25 cellular contexts compared by ENCODE assay signal in the genomic region with DNA sequence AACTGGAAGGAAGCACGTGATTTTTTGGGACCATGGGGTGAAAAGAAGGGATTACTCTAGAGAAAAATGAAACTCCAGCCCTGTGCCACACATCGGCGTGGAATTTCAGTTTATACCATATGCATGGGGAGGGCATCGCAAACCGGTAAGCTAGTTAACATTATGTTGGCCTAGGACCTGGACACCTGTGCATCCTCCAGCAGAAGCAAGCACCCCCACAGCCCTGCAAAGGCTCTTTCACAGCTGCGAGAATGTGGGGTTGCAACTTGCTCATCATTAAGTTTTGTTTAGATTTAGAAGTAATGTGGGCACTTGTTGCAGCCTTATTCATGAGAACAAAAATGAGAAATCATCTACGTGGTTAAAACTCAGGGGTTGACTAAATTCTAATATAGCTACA.
"Had no signal": no experiment of that assay in that cellular context is flagged by ENCODE, and none has a peak within 500 bp of the region (broad histone marks: within the 10 kb centered on the region; RNA-seq: fewer than 3 reads in every experiment).

No MANE protein-coding gene starts in this region.

- ATAC-seq: HepG2, T-cell had no signal

- H3K27me3 ChIP-seq: Peyer's patch, SJSA1 had no signal

- FAIRE-seq: HepG2 had no signal

- H2AFZ ChIP-seq: PC-9 had no signal

- H3K9me3 ChIP-seq: Peyer's patch, SJSA1 had no signal

- H3K27ac ChIP-seq: PC-9, Peyer's patch, SJSA1, SK-N-MC had no signal

- H3K4me2 ChIP-seq: PC-9 had no signal

- H3K36me3 ChIP-seq: Peyer's patch, SJSA1 had no signal

- DNase-seq: IMR-90, Kasumi-1, KG1, MV-4-11, NCI-H1092, NCI-H1105 treated with DMSO at 0.1 percent for 48 hours, NCI-H1417 treated with DMSO at 0.1 percent for 48 hours, NCI-H1694 treated with DMSO at 0.1 percent for 48 hours, NCI-H1930, NCI-H2081, NCI-H2107, NCI-H446, NCI-H510A, NCI-H524 treated with DMSO at 0.1 percent for 48 hours, NCI-H69, NCI-H774, PC-9, Peyer's patch, Right ventricle myocardium superior, SIG-M5, SW 1271, T-cell had no signal

- H3K4me1 ChIP-seq: Peyer's patch, SJSA1 had no signal

- H3K4me3 ChIP-seq: PC-9, Peyer's patch, SJSA1, SK-N-MC had no signal
